Comparison of ENCODE assay signal across 15 cellular contexts in the genomic region with DNA sequence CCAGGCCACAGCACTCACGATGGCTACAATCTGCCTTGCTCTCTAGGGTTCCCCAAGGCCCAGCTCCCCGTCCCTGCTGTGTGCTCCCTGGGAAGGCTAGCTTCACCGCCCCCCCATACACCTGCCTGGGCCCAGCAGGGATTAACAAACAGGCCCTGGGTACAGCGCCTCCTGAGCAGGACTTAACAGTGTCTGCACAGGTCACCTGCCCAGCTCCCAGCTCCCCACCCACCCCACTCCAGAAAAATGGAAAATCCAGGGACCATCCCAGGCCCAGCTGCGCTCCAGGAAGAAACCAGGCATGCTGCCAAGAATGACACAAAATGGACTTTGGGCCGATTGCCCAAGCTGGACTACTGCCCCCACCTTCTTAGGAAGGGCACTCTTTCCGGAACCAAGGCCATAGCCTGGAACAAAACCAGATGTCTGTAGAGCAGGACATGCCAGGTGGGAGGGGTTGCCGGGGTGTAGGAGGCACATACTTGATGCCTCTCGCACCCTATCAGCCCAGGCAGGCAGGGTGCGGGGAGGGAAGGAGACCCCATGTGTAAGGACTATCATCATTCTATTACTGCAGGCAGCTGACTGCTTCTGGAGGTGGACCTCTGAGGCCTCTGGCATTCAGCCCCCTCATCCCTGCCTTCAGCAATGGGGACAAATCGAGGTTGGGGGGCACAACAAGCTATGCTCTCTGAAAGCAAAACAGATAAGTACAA.
DNase-seq lines count a peak whose midpoint lies in the region; ATAC-seq, FAIRE-seq and TF ChIP-seq lines count a peak whose summit lies in the region.
"Had no signal": no experiment of that assay in that cellular context is flagged by ENCODE, and none has a peak within 500 bp of the region (broad histone marks: within the 10 kb centered on the region; RNA-seq: fewer than 3 reads in every experiment).

No MANE protein-coding gene starts in this region.

- peak; percentile 82 for TF ChIP-seq RAD21 in HepG2 (CRISPR knock-in tag; IDR thresholded peaks at IDR 0.05)

- peak overlapping the region; percentile 67 to 84 (median 76) for H3K27ac ChIP-seq in body of pancreas
- peak overlapping the region; percentile 77 for H3K27ac ChIP-seq in HepG2 (ENCODE audit: extremely low read length, insufficient read depth, low read length)
- H3K27ac ChIP-seq: left lung had no signal

- 29% methylated on average over 11 of the region's 11 CpGs; no CpG with 5 or more reads in 1 of the 2 donors for WGBS in body of pancreas, 2 donors
- WGBS in HepG2 (ENCODE audit: low lambda C conversion rate): 4% methylated on average over 9 of the region's 11 CpGs

- no peaks in the 10 kb centered on the region for H4K20me1 ChIP-seq in HepG2 (ENCODE audit: insufficient read depth, low read length)

- no TSS peak for BruUV-seq in HepG2 (replicated peaks; lab: Mats Ljungman, UMichigan)

- H3K9me3 ChIP-seq in body of pancreas (no peaks in the 10 kb centered on the region), HepG2 (ENCODE audit: low read length) (no peaks in the 10 kb centered on the region)
- H3K9me3 ChIP-seq: left lung had no signal

- H3K27me3 Mint-ChIP-seq in natural killer cell (ENCODE audit: low read depth in 2 of 2): peaks cover 12 to 25% of the 10 kb centered on the region in 2 donors

- FAIRE-seq in HepG2 (lab: Jason Lieb, UNC): peak; percentile 97
- FAIRE-seq: TTC549 had no signal

- ATAC-seq in Right ventricle myocardium inferior (no peak), body of pancreas (peak; percentile 93), HepG2 (peak; percentile 75), natural killer cell (no peak)
- ATAC-seq: HCT116, left lung had no signal

- H3K4me3 Mint-ChIP-seq in natural killer cell: no peak overlapping the region

- H3K4me3 ChIP-seq in body of pancreas: no peak overlapping the region
- H3K4me3 ChIP-seq in HepG2 (replicated peaks in 1 of 3; ENCODE audit: insufficient read depth in 1 of 3, low read depth in 2 of 3, low read length in 3 of 3): peak overlapping the region in 1 of 3 experiments; percentile 52; a peak in 2 of 6 replicates
- H3K4me3 ChIP-seq: left lung, smooth muscle cell had no signal

- no peak overlapping the region for H3K27ac Mint-ChIP-seq in natural killer cell

- TF ChIP-seq POLR2A in body of pancreas (IDR thresholded peaks at IDR 0.05): peak in 1 of 3 donors; percentile 3
- peak; percentile 59 to 63 for TF ChIP-seq POLR2A in HepG2 (IDR thresholded peaks at IDR 0.05; ENCODE audit: insufficient read depth in 1 of 2, low read depth in 2 of 2, low read length in 2 of 2)

- TF ChIP-seq CTCF in body of pancreas (IDR thresholded peaks at IDR 0.05) (no peak), HepG2 (CRISPR knock-in tag; IDR thresholded peaks at IDR 0.05) (peak; percentile 61), natural killer cell (IDR thresholded peaks at IDR 0.05) (no peak)

- TF ChIP-seq EP300 in HepG2 (IDR thresholded peaks at IDR 0.05; ENCODE audit: low read depth in 2 of 2, low read length in 2 of 2): peak; percentile 99 to 100
- peak; percentile 100 for TF ChIP-seq EP300 in HepG2 (CRISPR knock-in tag; IDR thresholded peaks at IDR 0.05; ENCODE audit: borderline replicate concordance)

- no peaks in the 10 kb centered on the region for H3K9me3 Mint-ChIP-seq in natural killer cell

- peak; percentile 66 for DNase-seq in cardiac septum (ENCODE audit: low spot score)
- DNase-seq in Right ventricle myocardium inferior (ENCODE audit: missing footprints): no peak
- DNase-seq in body of pancreas: peak; percentile 91 to 96 (median 95)
- peak; percentile 100 for DNase-seq in HepG2 (ENCODE audit: low spot score)
- DNase-seq in natural killer cell: no peak
- DNase-seq in activated CD4-positive, alpha-beta T cell treated with anti-CD3 and anti-CD28 coated beads, Interleukin-2, amount 50 U/mL, for 1 hour: no peak
- no peak for DNase-seq in iPS-NIHi11 (ENCODE audit: low spot score)
- no peak for DNase-seq in epidermal melanocyte (ENCODE audit: insufficient read length, low spot score)
- DNase-seq: activated gamma-delta T cell treated with Interleukin-2 at 50 U/mL for 16 hours, Karpas-422, left lung, NCI-H2029 treated with DMSO at 0.1 percent for 48 hours had no signal

- H3K4me2 ChIP-seq in HepG2 (ENCODE audit: low read depth, low read length): peak overlapping the region; percentile 69
- H3K4me2 ChIP-seq: smooth muscle cell had no signal

- CTCF ChIA-PET in HepG2 (lab: Yijun Ruan, JAX; ENCODE audit: low intra/inter-chr PET ratio, low total read pairs): no interaction called here

- H3K36me3 ChIP-seq in body of pancreas (replicated peaks in 1 of 2; ENCODE audit: insufficient read depth in 1 of 2, low read depth in 2 of 2) (no peaks in the 10 kb centered on the region), HepG2 (replicated peaks in 1 of 2; ENCODE audit: control insufficient read depth in 1 of 2, insufficient read depth in 2 of 2, low read length in 2 of 2) (no peaks in the 10 kb centered on the region)
- H3K36me3 ChIP-seq: left lung had no signal

- H3K9ac ChIP-seq in HepG2 (ENCODE audit: insufficient read depth, low read depth, low read length): peak overlapping the region; percentile 59

- in situ Hi-C loops in HepG2 (cut with HindIII; ENCODE audit: extremely low pct_ligation_motif_present, low pct_unique_long_range_greater_than_20kb): no loop called here

- H3K36me3 Mint-ChIP-seq in natural killer cell: no peaks in the 10 kb centered on the region

- no peak overlapping the region for H2AFZ ChIP-seq in HepG2 (ENCODE audit: low read length)

- intact Hi-C loops in cardiac septum (cut with DNase I) (no loop called here), Right ventricle myocardium inferior (cut with DNase I) (no loop called here), body of pancreas (cut with DNase I) (no loop called here), HepG2 (cut with micrococcal nuclease; ENCODE audit: unreplicated experiment) (loop anchor here (1.0 kb wide), 2 partner anchors 12 to 34 kb away; no protein-coding TSS in a partner anchor), natural killer cell (cut with micrococcal nuclease) (no loop called here)

- POLR2A ChIA-PET in HepG2 (lab: Yijun Ruan, JAX): interaction anchor here (0.8 to 18.0 kb wide), 24 partner anchors 4 to 305 kb away, joined by 3 to 763 read pairs (median 5); a partner anchor contains a TSS

- H3K27me3 ChIP-seq in body of pancreas (no peaks in the 10 kb centered on the region), HepG2 (ENCODE audit: control insufficient read depth in 1 of 2, insufficient read depth in 2 of 2, low read length in 2 of 2) (no peaks in the 10 kb centered on the region)
- H3K27me3 ChIP-seq: left lung had no signal

- H3K4me1 ChIP-seq in body of pancreas (peaks cover 59% of the 10 kb centered on the region), HepG2 (ENCODE audit: insufficient read depth, low read length) (peaks cover 91% of the 10 kb centered on the region)

- no peaks in the 10 kb centered on the region for H3K79me2 ChIP-seq in HepG2 (ENCODE audit: insufficient read depth, low read length)

- peaks cover 20 to 32% of the 10 kb centered on the region in 2 donors for H3K4me1 Mint-ChIP-seq in natural killer cell

TF ChIP-seq in HepG2, 621 proteins besides CTCF, POLR2A, EP300 and RAD21 (continues in another document):
- no peak for TF ChIP-seq ZNF879 (CRISPR knock-in tag; IDR thresholded peaks at IDR 0.05)
- TF ChIP-seq NR3C1 (CRISPR knock-in tag; IDR thresholded peaks at IDR 0.05): no peak
- peak; percentile 92 for TF ChIP-seq AKAP8 (CRISPR knock-in tag; IDR thresholded peaks at IDR 0.05)
- no peak for TF ChIP-seq FOXP1 (IDR thresholded peaks at IDR 0.05)
- TF ChIP-seq FOXP1 (CRISPR knock-in tag; IDR thresholded peaks at IDR 0.05): peak; percentile 95
- TF ChIP-seq ZNF558 (CRISPR knock-in tag; IDR thresholded peaks at IDR 0.05; ENCODE audit: borderline replicate concordance): no peak; the same call in 1 of the 2 replicates
- TF ChIP-seq TCF7L2 (IDR thresholded peaks at IDR 0.05; ENCODE audit: low read depth, low read length): no peak
- TF ChIP-seq ZNF121 (CRISPR knock-in tag; IDR thresholded peaks at IDR 0.05): peak; percentile 61; the same call in 1 of the 2 replicates
- TF ChIP-seq MED1 (CRISPR knock-in tag; IDR thresholded peaks at IDR 0.05): peak; percentile 100
- TF ChIP-seq NR2C2 (CRISPR knock-in tag; IDR thresholded peaks at IDR 0.05; ENCODE audit: borderline replicate concordance): peak; percentile 94
- TF ChIP-seq, protein P1, sequence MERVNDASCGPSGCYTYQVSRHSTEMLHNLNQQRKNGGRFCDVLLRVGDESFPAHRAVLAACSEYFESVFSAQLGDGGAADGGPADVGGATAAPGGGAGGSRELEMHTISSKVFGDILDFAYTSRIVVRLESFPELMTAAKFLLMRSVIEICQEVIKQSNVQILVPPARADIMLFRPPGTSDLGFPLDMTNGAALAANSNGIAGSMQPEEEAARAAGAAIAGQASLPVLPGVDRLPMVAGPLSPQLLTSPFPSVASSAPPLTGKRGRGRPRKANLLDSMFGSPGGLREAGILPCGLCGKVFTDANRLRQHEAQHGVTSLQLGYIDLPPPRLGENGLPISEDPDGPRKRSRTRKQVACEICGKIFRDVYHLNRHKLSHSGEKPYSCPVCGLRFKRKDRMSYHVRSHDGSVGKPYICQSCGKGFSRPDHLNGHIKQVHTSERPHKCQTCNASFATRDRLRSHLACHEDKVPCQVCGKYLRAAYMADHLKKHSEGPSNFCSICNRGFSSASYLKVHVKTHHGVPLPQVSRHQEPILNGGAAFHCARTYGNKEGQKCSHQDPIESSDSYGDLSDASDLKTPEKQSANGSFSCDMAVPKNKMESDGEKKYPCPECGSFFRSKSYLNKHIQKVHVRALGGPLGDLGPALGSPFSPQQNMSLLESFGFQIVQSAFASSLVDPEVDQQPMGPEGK (CRISPR knock-in tag; IDR thresholded peaks at IDR 0.05): peak; percentile 99
- TF ChIP-seq GZF1 (CRISPR knock-in tag; IDR thresholded peaks at IDR 0.05): 0 out of 2 replicates have a peak, but pooled peaks have one; percentile 13
- TF ChIP-seq ZFP36L2 (CRISPR knock-in tag; IDR thresholded peaks at IDR 0.05): 0 out of 2 replicates have a peak, but pooled peaks have one; percentile 72

Comparison
In these comparisons a context has a peak if more than half of its experiments do, and no peak if none do; other contexts are left out.
1. DNase-seq: peak in cardiac septum (single experiment), body of pancreas (4 of 4) and HepG2 (single experiment); none in Right ventricle myocardium inferior (single experiment), natural killer cell (single experiment), activated CD4-positive, alpha-beta T cell treated with anti-CD3 and anti-CD28 coated beads, Interleukin-2, amount 50 U/mL, for 1 hour (single experiment), iPS-NIHi11 (single experiment) and epidermal melanocyte (single experiment).
2. ATAC-seq: peak in body of pancreas (single experiment) and HepG2 (single experiment); none in Right ventricle myocardium inferior (single experiment) and natural killer cell (0 of 3).